Comparison of ENCODE assay signal across 24 cellular contexts in the genomic region with DNA sequence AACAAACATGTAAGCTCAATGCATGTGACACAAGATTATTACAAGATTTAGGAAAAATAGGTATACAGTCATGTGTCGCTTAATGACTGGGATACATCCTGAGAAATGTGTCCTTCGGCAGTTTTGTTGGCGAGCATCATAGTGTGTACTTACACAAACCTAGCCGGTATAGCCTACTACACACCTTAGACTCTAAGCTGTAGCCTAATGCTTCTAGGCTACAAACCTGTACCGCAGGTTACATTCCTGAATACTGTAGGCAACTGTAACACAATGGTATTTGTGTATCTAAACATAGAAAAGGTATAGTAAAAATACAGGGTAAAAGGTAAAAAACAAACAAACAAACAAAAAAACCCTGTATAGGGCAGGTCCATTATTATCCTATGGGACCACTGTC. TPM values are rescaled to one million over a fixed set of nuclear protein-coding genes. Genes with fewer than 3 reads are reported as not detected.
A peak's percentile ranks its signal among the peaks of the same experiment; 100 is the strongest.
DNase-seq lines count a peak whose midpoint lies in the region; ATAC-seq and TF ChIP-seq lines count a peak whose summit lies in the region.
"Had no signal": no experiment of that assay in that cellular context is flagged by ENCODE, and none has a peak within 500 bp of the region (broad histone marks: within the 10 kb centered on the region; RNA-seq: fewer than 3 reads in every experiment).

No MANE protein-coding gene starts in this region.

- no CpG with 5 or more reads among the region's 5 CpGs for WGBS in mesendoderm (ENCODE audit: extremely low coverage, insufficient coverage, low lambda C conversion rate)

- H3K79me2 ChIP-seq in mesendoderm (ENCODE audit: control insufficient read depth, insufficient read depth, low read length): no peaks in the 10 kb centered on the region

- no peaks in the 10 kb centered on the region for H3K36me3 Mint-ChIP-seq in brain
- H3K36me3 Mint-ChIP-seq in activated naive CD4-positive, alpha-beta T cell treated with anti-CD3 and anti-CD28 coated beads, Interleukin-2, amount 50 U/mL, for 72 hours: no peaks in the 10 kb centered on the region
- H3K36me3 Mint-ChIP-seq: activated naive CD4-positive, alpha-beta T cell treated with anti-CD3 and anti-CD28 coated beads, Interleukin-2, amount 50 U/mL, for 24 hours; naive B cell had no signal

- no peak overlapping the region for H4K8ac ChIP-seq in mesendoderm (ENCODE audit: low read depth, low read length)

- H2BK5ac ChIP-seq in mesendoderm (ENCODE audit: low read length): no peak overlapping the region

- H3K27me3 Mint-ChIP-seq in brain: peaks cover 50% of the 10 kb centered on the region

- no peak overlapping the region for H2BK15ac ChIP-seq in mesendoderm (replicated peaks; ENCODE audit: low read depth)

- peaks cover 6% of the 10 kb centered on the region for H3K4me1 Mint-ChIP-seq in brain
- H3K4me1 Mint-ChIP-seq: activated naive CD4-positive, alpha-beta T cell treated with anti-CD3 and anti-CD28 coated beads, Interleukin-2, amount 50 U/mL, for 24 hours; naive B cell had no signal

- no peak overlapping the region for H3K56ac ChIP-seq in mesendoderm (ENCODE audit: low read length)

- no peak overlapping the region for H3K9ac ChIP-seq in HUES6 (ENCODE audit: low read length)
- no peak overlapping the region for H3K9ac ChIP-seq in mesendoderm (ENCODE audit: low read length)
- no peak overlapping the region for H3K9ac ChIP-seq in skeletal muscle satellite cell (ENCODE audit: low read depth, low read length)

- H3K4me2 ChIP-seq in mesendoderm (ENCODE audit: low read length): no peak overlapping the region
- peak overlapping the region; percentile 86 for H3K4me2 ChIP-seq in skeletal muscle satellite cell (ENCODE audit: low read length)

- peak overlapping the region; percentile 79 to 88 (median 84) for H3K4me3 Mint-ChIP-seq in brain
- H3K4me3 Mint-ChIP-seq: activated naive CD4-positive, alpha-beta T cell treated with anti-CD3 and anti-CD28 coated beads, Interleukin-2, amount 50 U/mL, for 24 hours; activated T-helper 1 cell treated with anti-CD3 and anti-CD28 coated beads, Interleukin-12 subunit alpha, Interleukin-12 subunit beta, Interleukin-2, Interleukin-4 antibody, amounts not matched to agents 30 ng/mL and 10 ng/mL and 1 ng/mL, durations not matched to agents 14 hours and 24 hours and 36 hours had no signal

- H3K27me3 ChIP-seq in HUES6 (ENCODE audit: control insufficient read depth, insufficient read depth, low read length) (peaks cover 59% of the 10 kb centered on the region), mesendoderm (ENCODE audit: insufficient read depth, low read length, poor library complexity) (no peaks in the 10 kb centered on the region), skeletal muscle satellite cell (ENCODE audit: control insufficient read depth, insufficient read depth, low read length) (no peaks in the 10 kb centered on the region)
- H3K27me3 ChIP-seq: ascending aorta, thyroid gland had no signal

- H3K9me3 ChIP-seq in HUES6 (ENCODE audit: control insufficient read depth, insufficient read depth, low read depth, low read length): no peaks in the 10 kb centered on the region
- H3K9me3 ChIP-seq in skeletal muscle satellite cell (replicated peaks; ENCODE audit: low read length): no peaks in the 10 kb centered on the region
- H3K9me3 ChIP-seq: ascending aorta, esophagus muscularis mucosa, gastrocnemius medialis, thyroid gland had no signal

- no peak for ATAC-seq in activated naive CD4-positive, alpha-beta T cell treated with anti-CD3 and anti-CD28 coated beads, Interleukin-2, amount 50 U/mL, for 72 hours
- ATAC-seq: gastrocnemius medialis, HepG2 had no signal

- H3K4me1 ChIP-seq in HUES6 (ENCODE audit: control insufficient read depth, insufficient read depth, low read length) (no peaks in the 10 kb centered on the region), mesendoderm (ENCODE audit: control insufficient read depth, low read depth, low read length) (peaks cover 1% of the 10 kb centered on the region), skeletal muscle satellite cell (ENCODE audit: control insufficient read depth, insufficient read depth, low read length) (peaks cover 8% of the 10 kb centered on the region)
- H3K4me1 ChIP-seq: SJSA1 had no signal

- H4K5ac ChIP-seq in mesendoderm (ENCODE audit: low read length): no peak overlapping the region

- no peak overlapping the region for H3K18ac ChIP-seq in mesendoderm (ENCODE audit: low read length)

- H3K9me3 Mint-ChIP-seq in brain: no peaks in the 10 kb centered on the region
- H3K9me3 Mint-ChIP-seq in activated naive CD4-positive, alpha-beta T cell treated with anti-CD3 and anti-CD28 coated beads, Interleukin-2, amount 50 U/mL, for 72 hours: no peaks in the 10 kb centered on the region
- H3K9me3 Mint-ChIP-seq: activated naive CD4-positive, alpha-beta T cell treated with anti-CD3 and anti-CD28 coated beads, Interleukin-2, amount 50 U/mL, for 24 hours; activated T-helper 1 cell treated with anti-CD3 and anti-CD28 coated beads, Interleukin-12 subunit alpha, Interleukin-12 subunit beta, Interleukin-2, Interleukin-4 antibody, amounts not matched to agents 30 ng/mL and 10 ng/mL and 1 ng/mL, durations not matched to agents 14 hours and 24 hours and 36 hours had no signal

- H3K23ac ChIP-seq in mesendoderm (ENCODE audit: low read length): no peak overlapping the region

- no peak overlapping the region for H2BK120ac ChIP-seq in mesendoderm (ENCODE audit: low read depth, low read length)

- peak overlapping the region; percentile 80 for H3K4me3 ChIP-seq in HUES6 (ENCODE audit: low read depth, low read length)
- no peak overlapping the region for H3K4me3 ChIP-seq in mesendoderm (ENCODE audit: low read length)
- H3K4me3 ChIP-seq in skeletal muscle satellite cell (ENCODE audit: low read length): peak overlapping the region; percentile 72
- H3K4me3 ChIP-seq: thyroid gland had no signal

- no peak overlapping the region for H3K27ac ChIP-seq in HUES6 (ENCODE audit: low read depth, low read length)
- no peak overlapping the region for H3K27ac ChIP-seq in mesendoderm (ENCODE audit: low read depth, low read length)
- H3K27ac ChIP-seq: ascending aorta, esophagus muscularis mucosa, gastrocnemius medialis, SJSA1, thyroid gland had no signal

- DNase-seq in mesendoderm (peak; percentile 10), GM20000 (ENCODE audit: low spot score) (no peak), DMS53 (lab: John Stamatoyannopoulos, UW) (no peak)
- no peak for DNase-seq in activated naive CD4-positive, alpha-beta T cell treated with anti-CD3 and anti-CD28 coated beads, Interleukin-2, amount 50 U/mL, for 72 hours (ENCODE audit: low spot score in 2 of 2)
- DNase-seq: activated CD4-positive, alpha-beta T cell treated with anti-CD3 and anti-CD28 coated beads for 48 hours; gastrocnemius medialis; mammary epithelial cell; naive B cell; NCI-H1092; NCI-H2029; NCI-H345; stimulated activated CD4-positive, alpha-beta T cell treated with anti-CD3 and anti-CD28 coated beads, Interleukin-4, amount 100 ng/mL, for 1 hour; stimulated activated naive CD4-positive, alpha-beta T cell treated with Interleukin-2 at 50 U/mL for 16 hours; thyroid gland had no signal

- H3K27ac Mint-ChIP-seq in brain: peak overlapping the region in 1 of 5 experiments; percentile 82
- H3K27ac Mint-ChIP-seq in activated naive CD4-positive, alpha-beta T cell treated with anti-CD3 and anti-CD28 coated beads, Interleukin-2, amount 50 U/mL, for 72 hours: no peak overlapping the region
- H3K27ac Mint-ChIP-seq: activated naive CD4-positive, alpha-beta T cell treated with anti-CD3 and anti-CD28 coated beads, Interleukin-2, amount 50 U/mL, for 24 hours; activated T-helper 1 cell treated with anti-CD3 and anti-CD28 coated beads, Interleukin-12 subunit alpha, Interleukin-12 subunit beta, Interleukin-2, Interleukin-4 antibody, amounts not matched to agents 30 ng/mL and 10 ng/mL and 1 ng/mL, durations not matched to agents 14 hours and 24 hours and 36 hours; naive B cell had no signal

- H3K79me1 ChIP-seq in mesendoderm (ENCODE audit: low read length): no peaks in the 10 kb centered on the region

- H3K4ac ChIP-seq in mesendoderm (ENCODE audit: low read depth, low read length): no peak overlapping the region

- TF ChIP-seq CTCF in brain (conservative IDR thresholded peaks at IDR 0.05) (no peak), GM20000 (IDR thresholded peaks at IDR 0.05; ENCODE audit: extremely low read depth, missing control alignments) (no peak)

- H3K36me3 ChIP-seq in HUES6 (ENCODE audit: control insufficient read depth, insufficient read depth, low read length) (no peaks in the 10 kb centered on the region), mesendoderm (ENCODE audit: control insufficient read depth, insufficient read depth, low read length) (no peaks in the 10 kb centered on the region), skeletal muscle satellite cell (ENCODE audit: insufficient read depth, low read length) (no peaks in the 10 kb centered on the region)
- H3K36me3 ChIP-seq: ascending aorta, esophagus muscularis mucosa, gastrocnemius medialis, SJSA1, thyroid gland had no signal

- H2AK5ac ChIP-seq in mesendoderm (ENCODE audit: low read length): no peak overlapping the region

RNA-seq across cellular contexts. Expression of gene MSX2, which starts 27.7 kb away (rescaled TPM):
- 0.54 TPM for polyA plus RNA-seq in brain (ENCODE audit: insufficient read depth, low read depth, low replicate concordance)
- polyA plus RNA-seq in mesendoderm (2013, experiment 1 of 2): 27.2 TPM
- polyA plus RNA-seq in mesendoderm (2013, experiment 2 of 2): 25.1 TPM
- 0.76 and 1.1 TPM in 2 replicates for total RNA-seq in skeletal muscle satellite cell (2012; rRNA removed)
- not detected for total RNA-seq in activated naive CD4-positive, alpha-beta T cell treated with anti-CD3 and anti-CD28 coated beads, Interleukin-2, amount 50 U/mL, for 72 hours
- total RNA-seq: activated T-helper 1 cell treated with anti-CD3 and anti-CD28 coated beads, Interleukin-12 subunit alpha, Interleukin-12 subunit beta, Interleukin-2, Interleukin-4 antibody, amounts not matched to agents 30 ng/mL and 10 ng/mL and 1 ng/mL, durations not matched to agents 14 hours and 24 hours and 36 hours; ascending aorta; HepG2; T-helper 1 cell treated with Interleukin-12 subunit alpha and Interleukin-12 subunit beta and Interleukin-4 antibody, amounts not matched to agents 30 ng/mL and 1 ng/mL, for 36 hours had no signal
- polyA plus RNA-seq: HepG2 had no signal
